18 cellular contexts compared by ENCODE assay signal in the genomic region with DNA sequence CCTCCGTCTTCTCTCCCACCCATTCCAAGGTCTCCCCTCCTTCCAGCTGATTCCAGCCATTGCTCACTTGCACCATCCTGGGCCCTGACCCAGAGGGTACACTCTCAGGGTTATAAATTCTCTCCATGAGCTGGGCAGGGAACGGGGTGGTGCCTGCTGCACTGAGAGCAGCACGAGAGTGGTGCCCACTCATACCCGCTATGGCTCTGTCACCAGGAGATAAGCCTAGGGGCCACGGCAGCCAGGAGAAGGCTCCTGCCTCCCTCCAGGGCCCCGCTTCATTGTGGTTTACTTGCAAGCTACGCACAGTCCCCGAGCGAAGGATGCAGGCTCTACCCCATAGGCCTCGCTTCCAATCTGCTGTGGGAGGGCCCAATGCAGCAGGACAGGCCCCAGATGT. TPM values are rescaled to one million over a fixed set of nuclear protein-coding genes. Genes with fewer than 3 reads are reported as not detected.
A peak's percentile ranks its signal among the peaks of the same experiment; 100 is the strongest.
DNase-seq lines count a peak whose midpoint lies in the region; ATAC-seq and TF ChIP-seq lines count a peak whose summit lies in the region.
"Had no signal": no experiment of that assay in that cellular context is flagged by ENCODE, and none has a peak within 500 bp of the region (broad histone marks: within the 10 kb centered on the region; RNA-seq: fewer than 3 reads in every experiment).

No MANE protein-coding gene starts in this region.

- DNase-seq in NB4 (ENCODE audit: low read depth) (peak; percentile 63), erythroblast (lab: John Stamatoyannopoulos, UW) (no peak), osteoblast (ENCODE audit: insufficient read length, low spot score, missing footprints) (no peak), foreskin fibroblast (no peak), NCI-H1105 (lab: John Stamatoyannopoulos, UW) (no peak)
- DNase-seq: activated naive CD8-positive, alpha-beta T cell treated with anti-CD3 and anti-CD28 coated beads, Interleukin-2, amount 50 U/mL, for 24 hours; CD4-positive, CD25-positive, alpha-beta regulatory T cell; DMS79 treated with DMSO at 0.1 percent for 48 hours; MM.1S; NCI-H1694; NCI-H2171 treated with DMSO at 0.1 percent for 48 hours; NCI-H526; nucleus accumbens; retina had no signal

- H3K4me3 ChIP-seq in ACC112 (ENCODE audit: low read depth, low read length) (no peak overlapping the region), NB4 (ENCODE audit: low read depth, low read length) (no peak overlapping the region), osteoblast (ENCODE audit: insufficient read depth, low read length) (no peak overlapping the region), foreskin fibroblast (ENCODE audit: low read depth in 1 of 2, low read length in 2 of 2) (no peak overlapping the region)
- H3K4me3 ChIP-seq: suprapubic skin had no signal

- H3K4me2 ChIP-seq in osteoblast (ENCODE audit: insufficient read depth, low read length), result no peak overlapping the region

- 0 out of 2 replicates have a peak overlapping the region, but pooled peaks have one; percentile 70 for H3K27ac ChIP-seq in ACC112 (ENCODE audit: low read depth, low read length)
- peak overlapping the region; percentile 79 for H3K27ac ChIP-seq in osteoblast (ENCODE audit: low read depth, low read length)
- H3K27ac ChIP-seq: suprapubic skin had no signal

- H3K79me2 ChIP-seq in ACC112 (ENCODE audit: control insufficient read depth, insufficient read depth, low read length, unreplicated experiment) (no peaks in the 10 kb centered on the region), osteoblast (ENCODE audit: insufficient read depth, low read length) (peaks cover 15% of the 10 kb centered on the region)

- TF ChIP-seq POLR2A in NB4 (IDR thresholded peaks at IDR 0.05; ENCODE audit: extremely low read depth, insufficient read length), result peak; percentile 25
- peak; percentile 42 for TF ChIP-seq POLR2A in erythroblast (IDR thresholded peaks at IDR 0.05; ENCODE audit: low read length)

- H3K4me1 ChIP-seq in ACC112 (ENCODE audit: control insufficient read depth, insufficient read depth, low read length, unreplicated experiment) (peaks cover 41% of the 10 kb centered on the region), osteoblast (ENCODE audit: insufficient read depth, low read length) (peaks cover 54% of the 10 kb centered on the region)

- H3K27me3 ChIP-seq in ACC112 (ENCODE audit: insufficient read depth, low read length), result no peaks in the 10 kb centered on the region
- no peaks in the 10 kb centered on the region for H3K27me3 ChIP-seq in osteoblast (ENCODE audit: insufficient read depth, low read length)
- H3K27me3 ChIP-seq: suprapubic skin had no signal

- H3K36me3 ChIP-seq in ACC112 (ENCODE audit: insufficient read depth, low read length) (no peaks in the 10 kb centered on the region; the same call in 1 of the 2 replicates), osteoblast (ENCODE audit: insufficient read depth, low read length) (no peaks in the 10 kb centered on the region)

- ATAC-seq in HG03565 (IDR thresholded peaks at IDR 0.05; ENCODE audit: unreplicated experiment) (no peak), HG02938 (IDR thresholded peaks at IDR 0.05; ENCODE audit: unreplicated experiment) (no peak)
- ATAC-seq: activated naive CD8-positive, alpha-beta T cell treated with anti-CD3 and anti-CD28 coated beads, Interleukin-2, amount 50 U/mL, for 24 hours had no signal

- H4K20me1 ChIP-seq in osteoblast (ENCODE audit: insufficient read depth, low read length), result no peaks in the 10 kb centered on the region

- TF ChIP-seq CTCF in NB4 (IDR thresholded peaks at IDR 0.05; ENCODE audit: low read depth, low read length) (no peak), osteoblast (IDR thresholded peaks at IDR 0.05; ENCODE audit: extremely low read depth, low read depth, low read length) (no peak), foreskin fibroblast (IDR thresholded peaks at IDR 0.05; ENCODE audit: low read depth, low read length) (no peak)

- H3K9me3 ChIP-seq in osteoblast (ENCODE audit: low read depth, low read length), result no peaks in the 10 kb centered on the region
- H3K9me3 ChIP-seq: suprapubic skin had no signal

- H2AFZ ChIP-seq in ACC112 (ENCODE audit: low read length, unreplicated experiment) (no peak overlapping the region), osteoblast (ENCODE audit: low read length) (no peak overlapping the region)

RNA-seq across cellular contexts. Expression of a gene that starts 48.6 kb away (rescaled TPM):
- total RNA-seq in osteoblast, result 72.7 and 83.7 TPM in 2 replicates
